8 cellular contexts compared by ENCODE assay signal in the genomic region with DNA sequence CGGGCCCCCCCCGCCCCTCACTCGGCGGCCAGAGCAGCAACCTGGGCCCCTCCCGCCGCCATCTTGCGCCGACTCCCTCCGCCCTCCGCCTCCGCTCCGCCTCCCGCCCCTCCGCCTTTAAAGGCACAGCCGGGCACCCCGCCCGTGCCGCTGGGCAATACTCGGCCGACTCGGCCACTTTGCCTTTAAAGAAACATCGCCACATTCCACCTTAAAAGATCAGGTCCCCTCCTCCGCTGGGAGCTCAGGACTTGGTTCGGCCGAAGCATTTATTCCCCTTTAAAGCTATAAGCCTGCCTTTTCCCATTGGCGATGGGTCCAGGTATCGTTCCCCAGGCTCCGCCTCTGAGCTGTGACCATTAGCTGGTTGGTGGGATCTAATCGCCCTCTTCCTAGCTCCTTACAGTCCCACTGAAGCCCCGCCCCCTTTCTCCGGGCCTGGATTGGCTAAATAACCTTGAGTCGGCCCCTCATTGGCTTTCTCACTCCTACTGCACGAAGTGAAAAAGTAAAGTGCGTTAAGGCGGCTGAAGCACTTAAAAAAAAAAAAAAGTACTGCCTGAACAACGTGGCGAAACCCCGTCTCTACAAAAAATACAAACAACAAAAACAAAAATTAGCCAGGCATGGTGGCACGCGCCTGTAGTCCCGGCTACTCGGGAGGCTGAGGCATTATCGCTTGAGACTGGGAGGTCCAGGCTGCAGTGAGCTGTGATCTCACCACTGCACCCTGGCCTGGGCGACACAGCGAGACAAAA. TPM values are rescaled to one million over a fixed set of nuclear protein-coding genes. Genes with fewer than 3 reads are reported as not detected.
A peak's percentile ranks its signal among the peaks of the same experiment; 100 is the strongest.
DNase-seq lines count a peak whose midpoint lies in the region; ATAC-seq, FAIRE-seq and TF ChIP-seq lines count a peak whose summit lies in the region.

A gene with protein sequence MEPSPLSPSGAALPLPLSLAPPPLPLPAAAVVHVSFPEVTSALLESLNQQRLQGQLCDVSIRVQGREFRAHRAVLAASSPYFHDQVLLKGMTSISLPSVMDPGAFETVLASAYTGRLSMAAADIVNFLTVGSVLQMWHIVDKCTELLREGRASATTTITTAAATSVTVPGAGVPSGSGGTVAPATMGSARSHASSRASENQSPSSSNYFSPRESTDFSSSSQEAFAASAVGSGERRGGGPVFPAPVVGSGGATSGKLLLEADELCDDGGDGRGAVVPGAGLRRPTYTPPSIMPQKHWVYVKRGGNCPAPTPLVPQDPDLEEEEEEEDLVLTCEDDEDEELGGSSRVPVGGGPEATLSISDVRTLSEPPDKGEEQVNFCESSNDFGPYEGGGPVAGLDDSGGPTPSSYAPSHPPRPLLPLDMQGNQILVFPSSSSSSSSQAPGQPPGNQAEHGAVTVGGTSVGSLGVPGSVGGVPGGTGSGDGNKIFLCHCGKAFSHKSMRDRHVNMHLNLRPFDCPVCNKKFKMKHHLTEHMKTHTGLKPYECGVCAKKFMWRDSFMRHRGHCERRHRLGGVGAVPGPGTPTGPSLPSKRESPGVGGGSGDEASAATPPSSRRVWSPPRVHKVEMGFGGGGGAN (minus strand): TSS at position 77 of the 758 bp plus-strand sequence. CDS start 828 bp downstream, outside the sequence.

- peak within 1 kb of the TSS; percentile 75 for H2AFZ ChIP-seq in HCT116 (ENCODE audit: low read depth, low read length, poor library complexity, severe bottlenecking)

- H3K27me3 Mint-ChIP-seq in activated naive CD4-positive, alpha-beta T cell treated with anti-CD3 and anti-CD28 coated beads for 36 hours (ENCODE audit: low read depth) = no peaks in the 10 kb centered on the region

- no peaks in the 10 kb centered on the region for H3K9me3 ChIP-seq in ES-I3 (ENCODE audit: control insufficient read depth, insufficient read depth, low read length)
- no peaks in the 10 kb centered on the region for H3K9me3 ChIP-seq in HCT116 (ENCODE audit: control insufficient read depth in 1 of 2, insufficient read depth in 1 of 2, low read depth in 1 of 2, low read length in 2 of 2)
- H3K9me3 ChIP-seq in neutrophil = no peaks in the 10 kb centered on the region

- H3K4me3 Mint-ChIP-seq in activated naive CD4-positive, alpha-beta T cell treated with anti-CD3 and anti-CD28 coated beads for 36 hours = peak within 1 kb of the TSS; percentile 94

- H3K36me3 ChIP-seq in ES-I3 (ENCODE audit: insufficient read depth, low read length) = peaks cover 20% of the 10 kb centered on the region
- peaks cover 22 to 29% of the 10 kb centered on the region in 2 experiments; a peak in 3 of 4 replicates for H3K36me3 ChIP-seq in HCT116 (ENCODE audit: control insufficient read depth in 1 of 2, insufficient read depth in 2 of 2, low read length in 2 of 2)
- peaks cover 32% of the 10 kb centered on the region for H3K36me3 ChIP-seq in neutrophil

- POLR2A ChIA-PET in HCT116 (lab: Charles Lee) = interaction anchor here (0.7 to 2.3 kb wide), 13 partner anchors 9 to 1122 kb away, joined by 3 to 13 read pairs (median 5); a partner anchor contains a TSS

- no peak for TF ChIP-seq RAD21 in HCT116 (IDR thresholded peaks at IDR 0.05; ENCODE audit: low read depth)

- H3K9me3 Mint-ChIP-seq in activated naive CD4-positive, alpha-beta T cell treated with anti-CD3 and anti-CD28 coated beads for 36 hours = no peaks in the 10 kb centered on the region

- FAIRE-seq in frontal cortex (lab: Jason Lieb, UNC) = no peak

- CTCF ChIA-PET in HCT116 (lab: Charles Lee) = interaction anchor here (1.0 to 1.8 kb wide), 6 partner anchors 17 to 192 kb away, joined by 3 to 10 read pairs (median 4); a partner anchor contains a TSS
- CTCF ChIA-PET in activated naive CD4-positive, alpha-beta T cell treated with anti-CD3 and anti-CD28 coated beads for 36 hours (lab: Charles Lee) = interaction anchor here (0.6 to 2.3 kb wide), 10 partner anchors 18 to 290 kb away, joined by 3 to 16 read pairs (median 4); no protein-coding TSS in a partner anchor

- no peak for TF ChIP-seq POLR2A in HCT116 (IDR thresholded peaks at IDR 0.05; ENCODE audit: borderline replicate concordance, extremely low read depth, insufficient read depth, insufficient read length)

- in situ Hi-C loops in SK-MEL-5 (cut with HindIII; ENCODE audit: low pct_unique_long_range_greater_than_20kb, low sequenced_read_pairs) = no loop called here

- H3K9ac ChIP-seq in ES-I3 (ENCODE audit: low read depth, low read length) (peak within 1 kb of the TSS; percentile 95), HCT116 (ENCODE audit: low read length) (peak within 1 kb of the TSS; percentile 61)

- peak; percentile 82 for ATAC-seq in HCT116

- intact Hi-C loops in HCT116 (cut with micrococcal nuclease) = no loop called here
- intact Hi-C loops in activated naive CD4-positive, alpha-beta T cell treated with anti-CD3 and anti-CD28 coated beads for 36 hours (cut with micrococcal nuclease) = loop anchor here (1.0 to 10.0 kb wide), 2 partner anchors 73 to 473 kb away; a partner anchor contains a TSS

- H3K4me1 ChIP-seq in ES-I3 (ENCODE audit: insufficient read depth, low read length) (peaks cover 20% of the 10 kb centered on the region; the same call in 1 of the 2 replicates), HCT116 (ENCODE audit: control insufficient read depth in 1 of 2, insufficient read depth in 2 of 2, low read length in 2 of 2) (peaks cover 36 to 66% of the 10 kb centered on the region in 2 experiments), neutrophil (ENCODE audit: control insufficient read depth in 1 of 2, insufficient read depth in 1 of 2, low read depth in 1 of 2, low read length in 1 of 2) (peaks cover 75 to 79% of the 10 kb centered on the region in 2 experiments)

- peak within 1 kb of the TSS; percentile 95 for H3K27ac Mint-ChIP-seq in activated naive CD4-positive, alpha-beta T cell treated with anti-CD3 and anti-CD28 coated beads for 36 hours

- H3K27me3 ChIP-seq in HCT116 (ENCODE audit: insufficient read depth, low read length) (no peaks in the 10 kb centered on the region), neutrophil (no peaks in the 10 kb centered on the region)

- peak within 1 kb of the TSS; percentile 87 for H3K4me2 ChIP-seq in HCT116 (ENCODE audit: low read length)

- RAD21 ChIA-PET in HCT116 (lab: Charles Lee; ENCODE audit: low non-redundant PET in 1 of 2, low total read pairs in 2 of 2, uncharacterized antibody in 2 of 2, unreplicated experiment in 2 of 2) = interaction anchor here in 1 of 2 experiments (0.8 kb wide), 1 partner anchor 18 kb away, joined by 3 read pairs; no protein-coding TSS in a partner anchor

- peaks cover 49% of the 10 kb centered on the region for H3K79me2 ChIP-seq in HCT116 (ENCODE audit: insufficient read depth, low read length)

- H3K4me3 ChIP-seq in HCT116 (replicated peaks in 1 of 2; ENCODE audit: low read depth in 1 of 2, low read length in 2 of 2) (peak within 1 kb of the TSS; percentile 55 to 63), neutrophil (ENCODE audit: low read depth in 1 of 2, low read length in 1 of 2) (peak within 1 kb of the TSS; percentile 77 to 94)

- peak within 1 kb of the TSS; percentile 68 for H3K27ac ChIP-seq in HCT116 (ENCODE audit: low read depth, low read length)
- peak within 1 kb of the TSS; percentile 100 for H3K27ac ChIP-seq in neutrophil

- peak; percentile 98 for DNase-seq in HCT116 (ENCODE audit: low read depth, low spot score)
- DNase-seq in MV-4-11 (lab: John Stamatoyannopoulos, UW) = peak; percentile 99
- peak; percentile 99 for DNase-seq in SK-MEL-5 (ENCODE audit: low read depth, low spot score)
- peak; percentile 97 for DNase-seq in activated naive CD4-positive, alpha-beta T cell treated with anti-CD3 and anti-CD28 coated beads for 36 hours
- DNase-seq in frontal cortex (ENCODE audit: low spot score in 2 of 2) = peak; percentile 88 to 91
- peak; percentile 98 for DNase-seq in superior temporal gyrus (ENCODE audit: extremely low spot score)

- TF ChIP-seq CTCF in HCT116 (IDR thresholded peaks at IDR 0.05 in 2 of 3, conservative IDR thresholded peaks at IDR 0.05 in 1 of 3; ENCODE audit: borderline replicate concordance in 1 of 3, insufficient read depth in 1 of 3, low read depth in 2 of 3, low read length in 2 of 3) (no peak), neutrophil (IDR thresholded peaks at IDR 0.05) (peak; percentile 39)

- peaks cover 39% of the 10 kb centered on the region for H3K36me3 Mint-ChIP-seq in activated naive CD4-positive, alpha-beta T cell treated with anti-CD3 and anti-CD28 coated beads for 36 hours (ENCODE audit: low read depth)

- no peaks in the 10 kb centered on the region for H4K20me1 ChIP-seq in HCT116 (ENCODE audit: insufficient read depth)

- peaks cover 72% of the 10 kb centered on the region for H3K4me1 Mint-ChIP-seq in activated naive CD4-positive, alpha-beta T cell treated with anti-CD3 and anti-CD28 coated beads for 36 hours (ENCODE audit: low read depth)

- no peaks in the 10 kb centered on the region for H3K9me2 ChIP-seq in HCT116 (ENCODE audit: insufficient read depth)

- no TSS peak for BruUV-seq in HCT116 (replicated peaks; lab: Mats Ljungman, UMichigan)

TF ChIP-seq in HCT116, 20 proteins besides CTCF, POLR2A, EP300 and RAD21:
- TF ChIP-seq POLR2AphosphoS5 (IDR thresholded peaks at IDR 0.05; ENCODE audit: low read depth, low read length) (peak; percentile 21; the same call in 1 of the 2 replicates), ELF1 (IDR thresholded peaks at IDR 0.05; ENCODE audit: borderline replicate concordance, low read depth) (no peak), YY1 (IDR thresholded peaks at IDR 0.05; ENCODE audit: extremely low read depth, insufficient replicate concordance, low read depth, low read length) (peak; percentile 89), ZNF274 (IDR thresholded peaks at IDR 0.05; ENCODE audit: low read depth, low read length) (no peak), TCF7L2 (IDR thresholded peaks at IDR 0.05; ENCODE audit: borderline replicate concordance, extremely low read depth, insufficient read depth, insufficient read length) (peak; percentile 55)

RNA-seq across cellular contexts. Expression of the gene that starts here (rescaled TPM):
- total RNA-seq in HCT116 (2021; ENCODE audit: unreplicated experiment) = 11.7 TPM
- polyA plus RNA-seq in HCT116 (2012) = 15.6 and 18.7 TPM in 2 replicates
- total RNA-seq in SK-MEL-5 (2014; rRNA removed; shearing (Covaris generic)) = 7.6 and 9.2 TPM in 2 replicates
- 7.5 and 7.8 TPM in 2 replicates for polyA plus RNA-seq in SK-MEL-5 (2015; cell fraction: cytosol; rRNA removed)
- 13.4 and 15.2 TPM in 2 replicates for polyA plus RNA-seq in SK-MEL-5 (2015; cell fraction: nucleus; rRNA removed)
- 1 to 10 TPM; 8.8 to 9.0 TPM for total RNA-seq in activated naive CD4-positive, alpha-beta T cell treated with anti-CD3 and anti-CD28 coated beads for 36 hours
- total RNA-seq in frontal cortex = 27.3 TPM

Comparison
In these comparisons a context has a peak if more than half of its experiments do, and no peak if none do; other contexts are left out.
1. Peak in every context shown above with its lines: DNase-seq, ATAC-seq, H3K4me3 ChIP-seq and H3K27ac ChIP-seq.